In the genomic region with DNA sequence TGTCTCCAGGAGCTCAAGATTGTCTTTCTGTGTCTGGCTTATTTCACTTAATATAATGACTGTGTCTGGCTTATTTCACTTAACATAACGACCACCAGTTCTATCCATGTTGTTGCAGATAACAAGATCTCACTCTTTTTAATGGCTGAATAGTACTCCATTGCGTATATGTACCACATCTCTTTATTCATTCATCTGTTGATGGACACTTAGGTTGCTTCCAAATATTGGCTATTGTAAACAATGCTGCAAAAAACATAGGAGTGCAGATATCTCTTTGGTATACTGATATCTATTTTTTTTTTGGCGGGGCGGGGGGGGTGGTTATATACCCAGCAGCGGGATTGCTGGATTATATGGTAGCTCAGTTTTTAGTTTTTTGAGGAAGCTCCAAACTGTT, we compare ENCODE assay signal across 26 cellular contexts. TPM values are rescaled to one million over a fixed set of nuclear protein-coding genes. Genes with fewer than 3 reads are reported as not detected.
DNase-seq lines count a peak whose midpoint lies in the region; ATAC-seq, FAIRE-seq and TF ChIP-seq lines count a peak whose summit lies in the region.
"Had no signal": no experiment of that assay in that cellular context is flagged by ENCODE, and none has a peak within 500 bp of the region (broad histone marks: within the 10 kb centered on the region; RNA-seq: fewer than 3 reads in every experiment).

No MANE protein-coding gene starts in this region.

- no TSS peak for BruUV-seq in Calu3 (replicated peaks; lab: Mats Ljungman, UMichigan)
- TSS peak; percentile 19 for BruUV-seq in PC-3 (replicated peaks; lab: Mats Ljungman, UMichigan)

- H3K27me3 Mint-ChIP-seq in Calu3 (ENCODE audit: unreplicated experiment) (no peaks in the 10 kb centered on the region), astrocyte (ENCODE audit: low read depth, unreplicated experiment) (no peaks in the 10 kb centered on the region)
- H3K27me3 Mint-ChIP-seq: B cell; CD4-positive, CD25-positive, alpha-beta regulatory T cell had no signal

- H3K9ac ChIP-seq in SK-N-SH (no peak overlapping the region), PC-3 (ENCODE audit: low read length) (no peak overlapping the region), astrocyte (ENCODE audit: low read length) (no peak overlapping the region)
- H3K9ac ChIP-seq: BLaER1, GM23248 had no signal

- CTCF ChIA-PET in SK-N-SH (lab: Yijun Ruan, JAX), result interaction anchor here (1.2 kb wide), 1 partner anchor 12 kb away, joined by 6 read pairs; no protein-coding TSS in a partner anchor
- CTCF ChIA-PET in Calu3 (lab: Charles Lee), result no interaction called here
- CTCF ChIA-PET in PC-3 (lab: Charles Lee), result no interaction called here

- H3K4me1 ChIP-seq in SK-N-SH (ENCODE audit: control insufficient read depth in 1 of 2, insufficient read depth in 2 of 2, low read depth in 1 of 2, low read length in 1 of 2), result peaks cover 0 to 2% of the 10 kb centered on the region in 2 experiments; a peak in 1 of 4 replicates
- peaks cover 19% of the 10 kb centered on the region for H3K4me1 ChIP-seq in PC-3 (ENCODE audit: insufficient read depth, low read length)
- no peaks in the 10 kb centered on the region for H3K4me1 ChIP-seq in astrocyte (ENCODE audit: insufficient read depth, low read length)
- no peaks in the 10 kb centered on the region for H3K4me1 ChIP-seq in transverse colon
- H3K4me1 ChIP-seq: BLaER1, Caco-2 had no signal

- intact Hi-C loops in Calu3 (cut with micrococcal nuclease; ENCODE audit: unreplicated experiment), result loop anchor here (5.0 kb wide), 1 partner anchor 124 kb away; no protein-coding TSS in a partner anchor
- intact Hi-C loops in PC-3 (cut with micrococcal nuclease), result loop anchor here (5.0 kb wide), 1 partner anchor 41 kb away; no protein-coding TSS in a partner anchor
- intact Hi-C loops in transverse colon (cut with DNase I; ENCODE audit: low total_unique reads), result no loop called here

- no peak for TF ChIP-seq RAD21 in SK-N-SH (IDR thresholded peaks at IDR 0.05; ENCODE audit: low read length)

- in situ Hi-C loops in transverse colon (cut with MboI; ENCODE audit: low pct_ligation_motif_present in 1 of 4, low pct_unique_long_range_greater_than_20kb in 1 of 4, low sequenced_read_pairs in 3 of 4), result no loop called here

- H3K4me3 ChIP-seq in SK-N-SH (ENCODE audit: low read depth in 2 of 2, low read length in 1 of 2), result no peak overlapping the region
- H3K4me3 ChIP-seq in PC-3 (ENCODE audit: low read length), result no peak overlapping the region
- H3K4me3 ChIP-seq in astrocyte (ENCODE audit: insufficient read depth, low read depth, low read length), result no peak overlapping the region
- no peak overlapping the region for H3K4me3 ChIP-seq in transverse colon
- H3K4me3 ChIP-seq: BLaER1, GM23248 had no signal

- TF ChIP-seq CTCF in SK-N-SH (IDR thresholded peaks at IDR 0.05), result no peak
- no peak for TF ChIP-seq CTCF in Calu3 (IDR thresholded peaks at IDR 0.05; ENCODE audit: unreplicated experiment)
- TF ChIP-seq CTCF in PC-3 (conservative IDR thresholded peaks at IDR 0.05; ENCODE audit: low read depth, low read length), result no peak
- no peak for TF ChIP-seq CTCF in astrocyte (IDR thresholded peaks at IDR 0.05; ENCODE audit: insufficient read depth, low read depth, low read length)
- TF ChIP-seq CTCF in transverse colon (IDR thresholded peaks at IDR 0.05), result no peak

- H2AFZ ChIP-seq in SK-N-SH (ENCODE audit: low read depth) (no peak overlapping the region), PC-3 (ENCODE audit: low read length) (no peak overlapping the region), astrocyte (ENCODE audit: low read depth, low read length) (no peak overlapping the region)
- H2AFZ ChIP-seq: GM23248 had no signal

- H3K27me3 ChIP-seq in SK-N-SH (ENCODE audit: insufficient read depth) (no peaks in the 10 kb centered on the region), PC-3 (ENCODE audit: low read length) (no peaks in the 10 kb centered on the region), astrocyte (ENCODE audit: insufficient read depth, low read length) (no peaks in the 10 kb centered on the region), transverse colon (no peaks in the 10 kb centered on the region)
- H3K27me3 ChIP-seq: BLaER1 had no signal

- no peak overlapping the region for H3K4me3 Mint-ChIP-seq in Calu3 (ENCODE audit: low read depth, unreplicated experiment)
- no peak overlapping the region for H3K4me3 Mint-ChIP-seq in astrocyte (ENCODE audit: unreplicated experiment)
- H3K4me3 Mint-ChIP-seq: B cell; CD4-positive, CD25-positive, alpha-beta regulatory T cell; CD8-positive, alpha-beta T cell; HFFc6 had no signal

- H3K9me3 ChIP-seq in SK-N-SH (0 out of 2 replicates have a peak, but pooled peaks cover 3% of the 10 kb centered on the region), PC-3 (ENCODE audit: low read length) (no peaks in the 10 kb centered on the region), astrocyte (ENCODE audit: insufficient read depth, low read depth, low read length) (no peaks in the 10 kb centered on the region), transverse colon (no peaks in the 10 kb centered on the region)
- H3K9me3 ChIP-seq: Caco-2 had no signal

- H3K4me2 ChIP-seq in SK-N-SH (no peak overlapping the region), PC-3 (ENCODE audit: low read length) (no peak overlapping the region), astrocyte (ENCODE audit: low read length) (no peak overlapping the region)
- H3K4me2 ChIP-seq: BLaER1 had no signal

- 86% methylated on average over 5 of the region's 5 CpGs for WGBS in SK-N-SH (ENCODE audit: low lambda C conversion rate)
- WGBS in transverse colon (ENCODE audit: low coverage in 1 of 2), 2 donors, result 95 to 96% methylated on average over 3 to 5 of the region's 5 CpGs

- no peaks in the 10 kb centered on the region for H3K36me3 Mint-ChIP-seq in Calu3 (ENCODE audit: insufficient read depth, unreplicated experiment)
- H3K36me3 Mint-ChIP-seq in astrocyte (ENCODE audit: low read depth, unreplicated experiment), result peaks cover 15% of the 10 kb centered on the region

- H3K9me2 ChIP-seq in SK-N-SH, result no peaks in the 10 kb centered on the region
- no peaks in the 10 kb centered on the region for H3K9me2 ChIP-seq in PC-3 (replicated peaks; ENCODE audit: low read length)

- ATAC-seq in SK-N-SH treated with all-trans-retinoic acid at 6 μM for 48 hours (no peak), PC-3 (no peak)
- ATAC-seq: CD8-positive, alpha-beta T cell had no signal

- H3F3A ChIP-seq in SK-N-SH (replicated peaks; ENCODE audit: insufficient read depth), result no peaks in the 10 kb centered on the region
- H3F3A ChIP-seq in PC-3 (ENCODE audit: low read length, unreplicated experiment), result no peaks in the 10 kb centered on the region

- POLR2A ChIA-PET in SK-N-SH (lab: Yijun Ruan, JAX), result no interaction called here
- POLR2A ChIA-PET in PC-3 (lab: Charles Lee; ENCODE audit: unreplicated experiment), result interaction anchor here (0.6 kb wide), 1 partner anchor 234 kb away, joined by 13 read pairs; no protein-coding TSS in a partner anchor

- H3K9me3 Mint-ChIP-seq in Calu3 (ENCODE audit: low read depth, unreplicated experiment) (no peaks in the 10 kb centered on the region), astrocyte (ENCODE audit: unreplicated experiment) (no peaks in the 10 kb centered on the region)
- H3K9me3 Mint-ChIP-seq: HFFc6 had no signal

- DNase-seq in SK-N-SH, result no peak
- no peak for DNase-seq in Calu3
- no peak for DNase-seq in PC-3
- DNase-seq in astrocyte (ENCODE audit: low read depth), result no peak
- DNase-seq in NCI-H446 treated with DMSO at 0.1 percent for 48 hours (lab: John Stamatoyannopoulos, UW), result no peak
- no peak for DNase-seq in DMS153 treated with DMSO at 0.1 percent for 48 hours (lab: John Stamatoyannopoulos, UW; ENCODE audit: unreplicated experiment)
- DNase-seq in transverse colon, result no peak
- DNase-seq: Caco-2; CD4-positive, CD25-positive, alpha-beta regulatory T cell; CD8-positive, alpha-beta T cell; DMS 273 treated with DMSO at 0.1 percent for 48 hours; DMS53; DMS79 treated with DMSO at 0.1 percent for 48 hours; GF-D8; GM23248; H7; HCEC 1CT; HFFc6 had no signal

- H3K27ac ChIP-seq in SK-N-SH (ENCODE audit: low read depth in 2 of 2, low read length in 1 of 2), result no peak overlapping the region
- no peak overlapping the region for H3K27ac ChIP-seq in PC-3 (ENCODE audit: low read length)
- H3K27ac ChIP-seq in astrocyte (ENCODE audit: low read depth, low read length), result no peak overlapping the region
- H3K27ac ChIP-seq in transverse colon, result no peak overlapping the region
- H3K27ac ChIP-seq: 22Rv1, BLaER1, C4-2B, GM23248 had no signal

- H3K4me1 Mint-ChIP-seq in Calu3 (ENCODE audit: low read depth, unreplicated experiment) (peaks cover 11% of the 10 kb centered on the region), astrocyte (ENCODE audit: low read depth, unreplicated experiment) (no peaks in the 10 kb centered on the region)

- TF ChIP-seq EP300 in SK-N-SH (IDR thresholded peaks at IDR 0.05; ENCODE audit: borderline replicate concordance in 1 of 2, low read depth in 1 of 2, low read length in 1 of 2) (no peak), transverse colon (IDR thresholded peaks at IDR 0.05; ENCODE audit: low read depth) (no peak)

- H4K20me1 ChIP-seq in SK-N-SH (ENCODE audit: insufficient read depth), result no peaks in the 10 kb centered on the region
- no peaks in the 10 kb centered on the region for H4K20me1 ChIP-seq in PC-3 (ENCODE audit: low read length)
- no peaks in the 10 kb centered on the region for H4K20me1 ChIP-seq in astrocyte (ENCODE audit: insufficient read depth, low read length)
- H4K20me1 ChIP-seq: BLaER1 had no signal

- H3K27ac Mint-ChIP-seq in Calu3 (ENCODE audit: unreplicated experiment) (peak overlapping the region; percentile 68), astrocyte (ENCODE audit: unreplicated experiment) (no peak overlapping the region)
- H3K27ac Mint-ChIP-seq: B cell; CD4-positive, CD25-positive, alpha-beta regulatory T cell; CD8-positive, alpha-beta T cell; HFFc6 had no signal

- H3K79me2 ChIP-seq in SK-N-SH (ENCODE audit: insufficient read depth) (peaks cover 28% of the 10 kb centered on the region), PC-3 (ENCODE audit: low read length) (peaks cover 5% of the 10 kb centered on the region; the same call in 1 of the 2 replicates), astrocyte (ENCODE audit: insufficient read depth, low read length) (peaks cover 32% of the 10 kb centered on the region)

- TF ChIP-seq POLR2A in transverse colon (IDR thresholded peaks at IDR 0.05), result no peak

- no peaks in the 10 kb centered on the region for H3K36me3 ChIP-seq in SK-N-SH (replicated peaks in 1 of 2; ENCODE audit: control insufficient read depth in 1 of 2, insufficient read depth in 2 of 2, low read length in 1 of 2)
- H3K36me3 ChIP-seq in PC-3 (ENCODE audit: low read depth, low read length), result peaks cover 2% of the 10 kb centered on the region; the same call in 1 of the 2 replicates
- no peaks in the 10 kb centered on the region for H3K36me3 ChIP-seq in astrocyte (ENCODE audit: insufficient read depth, low read length)
- no peaks in the 10 kb centered on the region for H3K36me3 ChIP-seq in transverse colon

- peak; percentile 20 for FAIRE-seq in astrocyte (lab: Jason Lieb, UNC)
- FAIRE-seq: D721Med, GM12891, H1 had no signal

RNA-seq across cellular contexts. Expression of a gene that starts 45.5 kb away (rescaled TPM):
- 1.8 and 2.5 TPM in 2 replicates for polyA plus RNA-seq in SK-N-SH (2012; rRNA removed)
- polyA plus RNA-seq in SK-N-SH (2012; cell fraction: cytosol; rRNA removed), result 2.5 TPM in 2 replicates
- polyA plus RNA-seq in SK-N-SH (2012; cell fraction: nucleus; rRNA removed), result 2.5 and 5.6 TPM in 2 replicates
- total RNA-seq in Calu3 (2022) (28.2 and 32.9 TPM in 2 replicates), PC-3 (2014; rRNA removed) (19.4 and 20.2 TPM in 2 replicates), astrocyte (14.9 and 21.6 TPM in 2 replicates), transverse colon (10 to 100 TPM in 3 of 4 donors, 1 to 10 TPM in 1; 7.5 to 25.5 (median 13.1) TPM)
